ENCODE assay signal across 28 cellular contexts in genomic region chr6:4057036-4057435, GRCh38. TPM values are rescaled to one million over a fixed set of nuclear protein-coding genes. Genes with fewer than 3 reads are reported as not detected.
DNase-seq lines count a peak whose midpoint lies in the region; ATAC-seq and TF ChIP-seq lines count a peak whose summit lies in the region.
"Had no signal": no experiment of that assay in that cellular context is flagged by ENCODE, and none has a peak within 500 bp of the region (broad histone marks: within the 10 kb centered on the region; RNA-seq: fewer than 3 reads in every experiment).

No MANE protein-coding gene starts in this region.

- peaks cover 72% of the 10 kb centered on the region for H3K36me3 Mint-ChIP-seq in T-helper 2 cell treated with Interferon-gamma antibody and Interleukin-4, amounts not matched to agents 5 μg/mL and 100 μg/mL, for 36 hours (ENCODE audit: low read depth)
- H3K36me3 Mint-ChIP-seq in HFFc6 (ENCODE audit: low read depth), result peaks cover 42% of the 10 kb centered on the region
- peaks cover 30% of the 10 kb centered on the region for H3K36me3 Mint-ChIP-seq in activated naive CD8-positive, alpha-beta T cell treated with anti-CD3 and anti-CD28 coated beads for 36 hours
- peaks cover 37% of the 10 kb centered on the region for H3K36me3 Mint-ChIP-seq in natural killer cell treated with Interleukin-12 subunit alpha and Interleukin-12 subunit beta and Interleukin-15 and Interleukin-18, amount 100 ng/mL, for 72 hours

- no peak for ATAC-seq in natural killer cell treated with Interleukin-12 subunit alpha and Interleukin-12 subunit beta and Interleukin-15 and Interleukin-18, amount 100 ng/mL, for 72 hours
- ATAC-seq: left ventricle myocardium superior; Panc1; stimulated activated memory B cell treated with anti-CD40 and anti-IgM and Interleukin-4, amounts not matched to agents 10 μg/mL and 1 μg/mL and 100 μg/mL, for 72 hours had no signal

- DNase-seq in T-helper 2 cell treated with Interferon-gamma antibody and Interleukin-4, amounts not matched to agents 5 μg/mL and 100 μg/mL, for 36 hours (ENCODE audit: low spot score), result no peak
- no peak for DNase-seq in T-helper 2 cell
- no peak for DNase-seq in HFFc6
- DNase-seq in activated naive CD8-positive, alpha-beta T cell treated with anti-CD3 and anti-CD28 coated beads for 36 hours, result no peak
- no peak for DNase-seq in natural killer cell treated with Interleukin-12 subunit alpha and Interleukin-12 subunit beta and Interleukin-15 and Interleukin-18, amount 100 ng/mL, for 72 hours (ENCODE audit: low spot score)
- no peak for DNase-seq in A172 (ENCODE audit: low spot score)
- no peak for DNase-seq in AML-193 (lab: John Stamatoyannopoulos, UW)
- DNase-seq in NCI-H345 (lab: John Stamatoyannopoulos, UW), result no peak
- DNase-seq: 8988T; activated CD4-positive, alpha-beta T cell treated with anti-CD3 and anti-CD28 coated beads, Interleukin-2, amount 10 ng/mL, durations not matched to agents 24 days and 14 days; activated effector memory CD4-positive, alpha-beta T cell treated with Interleukin-2 at 50 U/mL for 16 hours; CD4-positive, alpha-beta T cell; central memory CD4-positive, alpha-beta T cell; DMS 273 treated with DMSO at 0.1 percent for 48 hours; erythroblast; GM23248; Kasumi-1; left ventricle myocardium superior; NCI-H1417 treated with DMSO at 0.1 percent for 48 hours; occipital lobe; SHP77 treated with DMSO at 0.1 percent for 48 hours; T1000 had no signal

- H3K9me3 Mint-ChIP-seq in T-helper 2 cell treated with Interferon-gamma antibody and Interleukin-4, amounts not matched to agents 5 μg/mL and 100 μg/mL, for 36 hours, result no peaks in the 10 kb centered on the region
- H3K9me3 Mint-ChIP-seq in HFFc6, result no peaks in the 10 kb centered on the region
- H3K9me3 Mint-ChIP-seq in activated naive CD8-positive, alpha-beta T cell treated with anti-CD3 and anti-CD28 coated beads for 36 hours, result no peaks in the 10 kb centered on the region
- H3K9me3 Mint-ChIP-seq in natural killer cell treated with Interleukin-12 subunit alpha and Interleukin-12 subunit beta and Interleukin-15 and Interleukin-18, amount 100 ng/mL, for 72 hours, result no peaks in the 10 kb centered on the region
- H3K9me3 Mint-ChIP-seq: activated CD4-positive, alpha-beta T cell treated with anti-CD3 and anti-CD28 coated beads, Interleukin-2, amount 10 ng/mL, durations not matched to agents 24 days and 14 days; CD4-positive, alpha-beta T cell; dendritic cell treated with granulocyte-macrophage colony-stimulating factor and Interleukin-4, amounts not matched to agents 40 ng/mL and 50 ng/mL, for 4 days; mesothelial cell of epicardium; stimulated activated memory B cell treated with anti-CD40 and anti-IgM and Interleukin-4, amounts not matched to agents 10 μg/mL and 1 μg/mL and 100 μg/mL, for 72 hours; type B pancreatic cell had no signal

- TF ChIP-seq CTCF in HFFc6 (IDR thresholded peaks at IDR 0.05), result no peak

- peak overlapping the region; percentile 53 for H3K27ac Mint-ChIP-seq in T-helper 2 cell treated with Interferon-gamma antibody and Interleukin-4, amounts not matched to agents 5 μg/mL and 100 μg/mL, for 36 hours
- H3K27ac Mint-ChIP-seq in HFFc6, result peak overlapping the region; percentile 87
- peak overlapping the region; percentile 57 for H3K27ac Mint-ChIP-seq in activated naive CD8-positive, alpha-beta T cell treated with anti-CD3 and anti-CD28 coated beads for 36 hours
- peak overlapping the region; percentile 84 to 98 for H3K27ac Mint-ChIP-seq in natural killer cell treated with Interleukin-12 subunit alpha and Interleukin-12 subunit beta and Interleukin-15 and Interleukin-18, amount 100 ng/mL, for 72 hours
- H3K27ac Mint-ChIP-seq: dendritic cell treated with granulocyte-macrophage colony-stimulating factor and Interleukin-4, amounts not matched to agents 40 ng/mL and 50 ng/mL, for 4 days; mesothelial cell of epicardium; stimulated activated memory B cell treated with anti-CD40 and anti-IgM and Interleukin-4, amounts not matched to agents 10 μg/mL and 1 μg/mL and 100 μg/mL, for 72 hours; type B pancreatic cell had no signal

- no peak overlapping the region for H3K4me3 Mint-ChIP-seq in T-helper 2 cell treated with Interferon-gamma antibody and Interleukin-4, amounts not matched to agents 5 μg/mL and 100 μg/mL, for 36 hours
- no peak overlapping the region for H3K4me3 Mint-ChIP-seq in HFFc6
- no peak overlapping the region for H3K4me3 Mint-ChIP-seq in activated naive CD8-positive, alpha-beta T cell treated with anti-CD3 and anti-CD28 coated beads for 36 hours
- H3K4me3 Mint-ChIP-seq in natural killer cell treated with Interleukin-12 subunit alpha and Interleukin-12 subunit beta and Interleukin-15 and Interleukin-18, amount 100 ng/mL, for 72 hours, result no peak overlapping the region
- H3K4me3 Mint-ChIP-seq: activated CD4-positive, alpha-beta T cell treated with anti-CD3 and anti-CD28 coated beads, Interleukin-2, amount 10 ng/mL, durations not matched to agents 24 days and 14 days; CD4-positive, alpha-beta T cell; dendritic cell treated with granulocyte-macrophage colony-stimulating factor and Interleukin-4, amounts not matched to agents 40 ng/mL and 50 ng/mL, for 4 days; mesothelial cell of epicardium; stimulated activated memory B cell treated with anti-CD40 and anti-IgM and Interleukin-4, amounts not matched to agents 10 μg/mL and 1 μg/mL and 100 μg/mL, for 72 hours; type B pancreatic cell had no signal

- H3K4me1 Mint-ChIP-seq in T-helper 2 cell treated with Interferon-gamma antibody and Interleukin-4, amounts not matched to agents 5 μg/mL and 100 μg/mL, for 36 hours (ENCODE audit: low read depth), result peaks cover 42% of the 10 kb centered on the region
- H3K4me1 Mint-ChIP-seq in HFFc6 (ENCODE audit: low read depth), result peaks cover 60% of the 10 kb centered on the region
- peaks cover 36% of the 10 kb centered on the region for H3K4me1 Mint-ChIP-seq in activated naive CD8-positive, alpha-beta T cell treated with anti-CD3 and anti-CD28 coated beads for 36 hours
- H3K4me1 Mint-ChIP-seq in natural killer cell treated with Interleukin-12 subunit alpha and Interleukin-12 subunit beta and Interleukin-15 and Interleukin-18, amount 100 ng/mL, for 72 hours (ENCODE audit: low read depth in 2 of 2), result peaks cover 15 to 31% of the 10 kb centered on the region in 2 donors
- H3K4me1 Mint-ChIP-seq: stimulated activated memory B cell treated with anti-CD40 and anti-IgM and Interleukin-4, amounts not matched to agents 10 μg/mL and 1 μg/mL and 100 μg/mL, for 72 hours had no signal

- no peaks in the 10 kb centered on the region for H3K27me3 Mint-ChIP-seq in T-helper 2 cell treated with Interferon-gamma antibody and Interleukin-4, amounts not matched to agents 5 μg/mL and 100 μg/mL, for 36 hours (ENCODE audit: low read depth)
- H3K27me3 Mint-ChIP-seq in HFFc6 (ENCODE audit: insufficient read depth), result peaks cover 1% of the 10 kb centered on the region; the same call in 1 of the 2 replicates
- H3K27me3 Mint-ChIP-seq in activated naive CD8-positive, alpha-beta T cell treated with anti-CD3 and anti-CD28 coated beads for 36 hours, result no peaks in the 10 kb centered on the region
- no peaks in the 10 kb centered on the region for H3K27me3 Mint-ChIP-seq in natural killer cell treated with Interleukin-12 subunit alpha and Interleukin-12 subunit beta and Interleukin-15 and Interleukin-18, amount 100 ng/mL, for 72 hours
- H3K27me3 Mint-ChIP-seq: activated CD4-positive, alpha-beta T cell treated with anti-CD3 and anti-CD28 coated beads, Interleukin-2, amount 10 ng/mL, durations not matched to agents 24 days and 14 days; CD4-positive, alpha-beta T cell; dendritic cell treated with granulocyte-macrophage colony-stimulating factor and Interleukin-4, amounts not matched to agents 40 ng/mL and 50 ng/mL, for 4 days; stimulated activated memory B cell treated with anti-CD40 and anti-IgM and Interleukin-4, amounts not matched to agents 10 μg/mL and 1 μg/mL and 100 μg/mL, for 72 hours; type B pancreatic cell had no signal

RNA-seq across cellular contexts. Expression of gene FAM217A, which starts 21.9 kb away (rescaled TPM):
- not detected for total RNA-seq in HFFc6 (2021; fragmentation: NEBNext Ultra II Directional; extraction: Animal tissue kit (Norgen Biotek cat#: 25700))
- total RNA-seq in activated naive CD8-positive, alpha-beta T cell treated with anti-CD3 and anti-CD28 coated beads for 36 hours, result not detected
- total RNA-seq in natural killer cell treated with Interleukin-12 subunit alpha and Interleukin-12 subunit beta and Interleukin-15 and Interleukin-18, amount 100 ng/mL, for 72 hours, result not detected
- total RNA-seq in A172 (2014; rRNA removed; shearing (Covaris generic)), result not detected in 2 replicates
- total RNA-seq: activated CD4-positive, alpha-beta T cell treated with anti-CD3 and anti-CD28 coated beads, Interleukin-2, amount 10 ng/mL, durations not matched to agents 24 days and 14 days; CD4-positive, alpha-beta T cell; GM23248; left ventricle myocardium superior; mesothelial cell of epicardium; occipital lobe; skeletal muscle tissue had no signal
